Comparison of ENCODE assay signal across 1 cellular context in the genomic region with DNA sequence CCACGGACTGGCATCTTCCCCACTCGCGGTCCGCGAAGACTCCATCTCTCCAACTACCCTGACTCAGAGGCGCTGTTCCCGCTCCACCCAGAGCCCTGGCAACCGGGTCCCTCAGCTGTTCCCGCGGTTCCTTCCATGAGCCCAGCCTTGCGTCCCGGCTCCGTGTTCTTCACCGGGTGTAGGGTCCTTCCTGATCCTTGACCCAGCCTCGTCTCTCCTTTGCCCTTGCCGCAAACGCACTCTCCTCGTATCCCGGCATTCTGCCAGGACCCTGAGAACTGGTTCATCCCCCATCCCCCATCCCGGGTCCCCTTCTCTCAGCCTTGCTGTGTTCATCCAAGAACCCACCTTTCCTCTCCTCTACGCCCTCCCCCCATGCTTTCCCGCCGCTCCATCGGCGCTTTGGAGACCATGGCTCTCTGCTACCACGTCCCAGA.
TF ChIP-seq lines count a peak whose summit lies in the region.

No MANE protein-coding gene starts in this region.

TF ChIP-seq in endothelial cell of umbilical vein, 7 proteins besides CTCF, POLR2A, EP300 and RAD21:
- TF ChIP-seq JUN (IDR thresholded peaks at IDR 0.05; ENCODE audit: borderline replicate concordance, insufficient read depth, insufficient read length, low read depth) (no peak), POLR2AphosphoS5 (IDR thresholded peaks at IDR 0.05; ENCODE audit: insufficient read depth, low read depth, low read length) (no peak), GATA2 (IDR thresholded peaks at IDR 0.05; ENCODE audit: insufficient read depth, insufficient read length, low read depth, low read length) (no peak), EZH2 (IDR thresholded peaks at IDR 0.05; ENCODE audit: borderline replicate concordance, low read depth, low read length, severe bottlenecking) (no peak), FOS (IDR thresholded peaks at IDR 0.05; ENCODE audit: borderline replicate concordance, insufficient read depth, low read length) (no peak), MYC (IDR thresholded peaks at IDR 0.05; ENCODE audit: low read depth, low read length) (no peak)
- TF ChIP-seq, protein P1, sequence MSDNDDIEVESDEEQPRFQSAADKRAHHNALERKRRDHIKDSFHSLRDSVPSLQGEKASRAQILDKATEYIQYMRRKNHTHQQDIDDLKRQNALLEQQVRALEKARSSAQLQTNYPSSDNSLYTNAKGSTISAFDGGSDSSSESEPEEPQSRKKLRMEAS (IDR thresholded peaks at IDR 0.05; ENCODE audit: insufficient read depth, insufficient read length): no peak
